Comparison of ENCODE assay signal across 8 cellular contexts in the genomic region with DNA sequence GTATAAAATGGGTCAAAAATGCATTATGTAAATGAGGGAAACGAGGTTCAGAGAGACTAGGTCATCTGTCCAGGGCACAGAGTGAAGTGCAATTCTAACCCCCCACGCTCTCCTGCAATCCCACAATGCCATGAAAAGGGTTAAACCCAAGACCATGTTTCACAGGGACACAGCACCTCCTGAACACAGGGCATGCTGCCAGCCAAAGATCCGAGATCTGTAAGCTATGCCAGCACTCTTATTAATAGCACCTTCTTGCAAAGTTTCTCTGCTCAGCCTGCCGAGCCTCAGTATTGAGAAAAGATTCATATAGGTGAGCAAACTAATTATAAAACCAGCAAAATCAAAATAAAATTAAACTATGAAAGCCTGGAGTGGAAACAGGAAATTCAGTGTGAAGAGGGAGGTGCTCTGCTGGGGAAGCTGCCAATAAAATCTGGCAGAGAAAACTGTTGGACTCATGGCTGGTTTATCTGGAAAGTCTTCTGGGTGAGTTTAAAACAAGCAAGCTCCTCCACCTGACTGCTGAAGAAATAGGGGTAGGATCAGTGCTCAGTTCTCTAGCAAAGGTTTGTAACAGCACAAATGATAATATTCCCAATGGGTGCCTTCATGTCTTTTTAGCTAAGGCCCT. TPM values are rescaled to one million over a fixed set of nuclear protein-coding genes. Genes with fewer than 3 reads are reported as not detected.
DNase-seq lines count a peak whose midpoint lies in the region; ATAC-seq and TF ChIP-seq lines count a peak whose summit lies in the region.

No MANE protein-coding gene starts in this region.

- H3K36me3 ChIP-seq in hepatocyte (replicated peaks; ENCODE audit: insufficient read depth, low read depth) (no peaks in the 10 kb centered on the region), stomach (peaks cover 0 to 4% (median 0%) of the 10 kb centered on the region in 4 donors), H7 (replicated peaks; ENCODE audit: control insufficient read depth, insufficient read depth, low read length) (peaks cover 16% of the 10 kb centered on the region)

- peak overlapping the region; percentile 54 for H3K4me2 ChIP-seq in hepatocyte

- H3K9me3 ChIP-seq in hepatocyte (ENCODE audit: low read depth) (no peaks in the 10 kb centered on the region), stomach (no peaks in the 10 kb centered on the region)

- DNase-seq in HT-29 (ENCODE audit: low spot score) (peak; percentile 19), astrocyte of the spinal cord (ENCODE audit: low read depth, low spot score) (peak; percentile 85), hepatocyte (ENCODE audit: low spot score) (no peak), stomach (peak; percentile 76), H7 (no peak)
- DNase-seq in stimulated activated CD4-positive, alpha-beta T cell treated with anti-CD3 and anti-CD28 coated beads, Interleukin-2, amount 100 ng/mL, for 48 hours = no peak

- no peaks in the 10 kb centered on the region for H3K79me2 ChIP-seq in hepatocyte

- 72% methylated on average over 4 of the region's 4 CpGs for WGBS in hepatocyte (ENCODE audit: low lambda C conversion rate, missing lambda C conversion rate)
- 20 to 31% (median 24%) methylated on average over 4 of the region's 4 CpGs for WGBS in stomach, 5 donors

- in situ Hi-C loops in astrocyte of the spinal cord (cut with HindIII; ENCODE audit: low sequenced_read_pairs) = no loop called here

- no peak for ATAC-seq in GM21528 (IDR thresholded peaks at IDR 0.05; ENCODE audit: low FRiP score, unreplicated experiment)
- no peak for ATAC-seq in GM19455 (IDR thresholded peaks at IDR 0.05; ENCODE audit: unreplicated experiment)

- no peaks in the 10 kb centered on the region for H3K4me1 ChIP-seq in hepatocyte (ENCODE audit: insufficient read depth)
- H3K4me1 ChIP-seq in stomach = peaks cover 57 to 98% (median 74%) of the 10 kb centered on the region in 4 donors

- H4K20me1 ChIP-seq in hepatocyte (ENCODE audit: insufficient read depth, poor library complexity, severe bottlenecking) = no peaks in the 10 kb centered on the region

- TF ChIP-seq CTCF in astrocyte of the spinal cord (IDR thresholded peaks at IDR 0.05; ENCODE audit: low read depth, low read length) (no peak), hepatocyte (IDR thresholded peaks at IDR 0.05; ENCODE audit: poor library complexity) (no peak), stomach (IDR thresholded peaks at IDR 0.05) (no peak)

- no peak overlapping the region for H3K4me3 ChIP-seq in astrocyte of the spinal cord (ENCODE audit: low read depth, low read length)
- no peak overlapping the region for H3K4me3 ChIP-seq in hepatocyte
- H3K4me3 ChIP-seq in stomach = peak overlapping the region in 3 of 4 donors; percentile 9 to 27 (median 22)
- no peak overlapping the region for H3K4me3 ChIP-seq in H7 (ENCODE audit: insufficient read depth, low read depth, low read length)

- no peak overlapping the region for H3K27ac ChIP-seq in hepatocyte
- H3K27ac ChIP-seq in stomach = peak overlapping the region; percentile 37 to 83 (median 74)

- intact Hi-C loops in stomach (cut with DNase I; ENCODE audit: low total_unique reads) = no loop called here

- TF ChIP-seq EP300 in stomach (IDR thresholded peaks at IDR 0.05) = no peak

- H3K9me2 ChIP-seq in hepatocyte (replicated peaks; ENCODE audit: insufficient read depth) = no peaks in the 10 kb centered on the region

- no peak for TF ChIP-seq POLR2A in stomach (IDR thresholded peaks at IDR 0.05)

- H2AFZ ChIP-seq in hepatocyte = no peak overlapping the region

- H3K27me3 ChIP-seq in hepatocyte = no peaks in the 10 kb centered on the region
- no peaks in the 10 kb centered on the region for H3K27me3 ChIP-seq in stomach
- no peaks in the 10 kb centered on the region for H3K27me3 ChIP-seq in H7 (ENCODE audit: control insufficient read depth, insufficient read depth, low read length)

RNA-seq across cellular contexts. Expression of gene LRIG1, which starts 50.3 kb away (rescaled TPM):
- 24.0 and 25.2 TPM in 2 replicates for total RNA-seq in HT-29 (2014; rRNA removed; shearing (Covaris generic))
- total RNA-seq in hepatocyte = 12.5 and 13.3 TPM in 2 replicates
- polyA plus RNA-seq in hepatocyte = 8.2 and 8.7 TPM in 2 replicates
- 100 to 1,000 TPM in 3 of 5 donors, 10 to 100 TPM in 2; 85.8 to 278 (median 101) TPM for total RNA-seq in stomach
- polyA plus RNA-seq in stomach = 10 to 100 TPM; 20.2 to 31.5 (median 21.2) TPM
- 69.7 and 101 TPM in 2 replicates for total RNA-seq in H7 (2014; rRNA removed; shearing (Covaris generic))

Comparison
In these comparisons a context has a peak if more than half of its experiments do, and no peak if none do; other contexts are left out.
1. DNase-seq: peak in HT-29 (single experiment), astrocyte of the spinal cord (single experiment) and stomach (single experiment); none in hepatocyte (single experiment), stimulated activated CD4-positive, alpha-beta T cell treated with anti-CD3 and anti-CD28 coated beads, Interleukin-2, amount 100 ng/mL, for 48 hours (0 of 2) and H7 (single experiment).
2. H3K4me3 ChIP-seq: peak in stomach (3 of 4); none in astrocyte of the spinal cord (single experiment), hepatocyte (single experiment) and H7 (single experiment).